9 cellular contexts compared by ENCODE assay signal in genomic region chr9:133715866-133716563, GRCh38. TPM values are rescaled to one million over a fixed set of nuclear protein-coding genes. Genes with fewer than 3 reads are reported as not detected.
A peak's percentile ranks its signal among the peaks of the same experiment; 100 is the strongest.
DNase-seq lines count a peak whose midpoint lies in the region; ATAC-seq, FAIRE-seq and TF ChIP-seq lines count a peak whose summit lies in the region.
"Had no signal": no experiment of that assay in that cellular context is flagged by ENCODE, and none has a peak within 500 bp of the region (broad histone marks: within the 10 kb centered on the region; RNA-seq: fewer than 3 reads in every experiment).

No MANE protein-coding gene starts in this region.

- no peak for TF ChIP-seq POLR2A in sigmoid colon (IDR thresholded peaks at IDR 0.05)

- 55 to 69% methylated on average over 21 of the region's 21 CpGs for WGBS in sigmoid colon, 2 donors

- intact Hi-C loops in sigmoid colon (cut with DNase I), result no loop called here

- H3K9me3 ChIP-seq in sigmoid colon, result no peaks in the 10 kb centered on the region

- FAIRE-seq in RCC 7860 (lab: Jason Lieb, UNC), result no peak

- peaks cover 0 to 4% (median 0%) of the 10 kb centered on the region in 4 donors for H3K4me1 ChIP-seq in sigmoid colon

- TF ChIP-seq CTCF in epithelial cell of proximal tubule (conservative IDR thresholded peaks at IDR 0.05; ENCODE audit: low read depth, low read length), result peak; percentile 31
- TF ChIP-seq CTCF in sigmoid colon (IDR thresholded peaks at IDR 0.05), result no peak

- no peak for TF ChIP-seq EP300 in sigmoid colon (IDR thresholded peaks at IDR 0.05)

- H3K27ac ChIP-seq in sigmoid colon, result no peak overlapping the region

- no peaks in the 10 kb centered on the region for H3K27me3 ChIP-seq in sigmoid colon

- no peak for ATAC-seq in GM19395 (IDR thresholded peaks at IDR 0.05; ENCODE audit: unreplicated experiment)

- peak; percentile 75 for DNase-seq in NCI-H1436 (lab: John Stamatoyannopoulos, UW)
- DNase-seq in NCI-H1436 treated with DMSO at 0.1 percent for 48 hours (lab: John Stamatoyannopoulos, UW), result no peak
- DNase-seq in RCC 7860 (ENCODE audit: low spot score), result peak; percentile 8
- DNase-seq in epithelial cell of proximal tubule (ENCODE audit: low read depth), result no peak
- DNase-seq in sigmoid colon, result peak; percentile 61
- DNase-seq in DMS53 treated with DMSO at 0.1 percent for 48 hours (lab: John Stamatoyannopoulos, UW; ENCODE audit: unreplicated experiment), result no peak
- DNase-seq in inferior parietal cortex (ENCODE audit: extremely low spot score), result no peak
- DNase-seq: naive B cell had no signal

- no peaks in the 10 kb centered on the region for H3K36me3 ChIP-seq in sigmoid colon

- no peak overlapping the region for H3K4me3 ChIP-seq in epithelial cell of proximal tubule (ENCODE audit: low read depth, low read length)
- H3K4me3 ChIP-seq in sigmoid colon, result no peak overlapping the region

RNA-seq across cellular contexts. Expression of gene SARDH, which starts 22.1 kb away (rescaled TPM):
- total RNA-seq in epithelial cell of proximal tubule, result 0.07 and 0.92 TPM in 2 replicates
- total RNA-seq in sigmoid colon, result 1 to 10 TPM in 3 of 4 donors, under 1 TPM in 1; 0.49 to 3.0 (median 2.4) TPM
- polyA plus RNA-seq in sigmoid colon, result 1 to 10 TPM in 1 of 3 donors, under 1 TPM in 1, not detected in 1; 0.60 to 2.1 TPM

Comparison
In these comparisons a context has a peak if more than half of its experiments do, and no peak if none do; other contexts are left out.
1. DNase-seq: peak in NCI-H1436 (single experiment), RCC 7860 (single experiment) and sigmoid colon (single experiment); none in NCI-H1436 treated with DMSO at 0.1 percent for 48 hours (single experiment), epithelial cell of proximal tubule (single experiment), DMS53 treated with DMSO at 0.1 percent for 48 hours (single experiment) and inferior parietal cortex (single experiment).